In genomic region chr11:44566952-44567875, GRCh38 we compare ENCODE assay signal across 8 cellular contexts.
DNase-seq lines count a peak whose midpoint lies in the region; ATAC-seq and TF ChIP-seq lines count a peak whose summit lies in the region.

No MANE protein-coding gene starts in this region.

- H3K4me3 ChIP-seq in GM08714 (ENCODE audit: low read length) = peak overlapping the region; percentile 94
- H3K4me3 ChIP-seq in cardiac fibroblast (replicated peaks in 1 of 2; ENCODE audit: low read depth in 2 of 2, low read length in 2 of 2) = peak overlapping the region in 1 of 2 donors; percentile 53
- H3K4me3 ChIP-seq in skeletal muscle cell (ENCODE audit: low read depth, low read length) = peak overlapping the region; percentile 74

- peak in 3 of 5 experiments; percentile 15 to 86 (median 21) for DNase-seq in T-helper 2 cell
- no peak for DNase-seq in cardiac fibroblast (ENCODE audit: low read depth in 2 of 2)
- DNase-seq in skeletal muscle cell (ENCODE audit: low read depth) = no peak
- DNase-seq in NCI-H2227 treated with DMSO at 0.1 percent for 48 hours (lab: John Stamatoyannopoulos, UW) = no peak
- DNase-seq in HK-2 (ENCODE audit: unreplicated experiment) = no peak
- DNase-seq in NCI-H774 (lab: John Stamatoyannopoulos, UW) = no peak

- ATAC-seq in HG03139 (IDR thresholded peaks at IDR 0.05; ENCODE audit: unreplicated experiment) = no peak

- peak; percentile 15 for TF ChIP-seq CTCF in cardiac fibroblast (IDR thresholded peaks at IDR 0.05; ENCODE audit: low read depth, low read length)

Comparison
In these comparisons a context has a peak if more than half of its experiments do, and no peak if none do; other contexts are left out.
1. DNase-seq: peak in T-helper 2 cell (3 of 5); none in cardiac fibroblast (0 of 2), skeletal muscle cell (single experiment), NCI-H2227 treated with DMSO at 0.1 percent for 48 hours (single experiment), HK-2 (single experiment) and NCI-H774 (single experiment).